Comparison of ENCODE assay signal across 8 cellular contexts in genomic region chr11:63738720-63739360, GRCh38. TPM values are rescaled to one million over a fixed set of nuclear protein-coding genes. Genes with fewer than 3 reads are reported as not detected.
DNase-seq lines count a peak whose midpoint lies in the region; ATAC-seq and TF ChIP-seq lines count a peak whose summit lies in the region.

No MANE protein-coding gene starts in this region.

- intact Hi-C loops in activated T-helper 2 cell treated with anti-CD3 and anti-CD28 coated beads, Interferon-gamma antibody, Interleukin-2, Interleukin-4, amounts not matched to agents 10 μg/mL and 5 μg/mL and 100 μg/mL, durations not matched to agents 14 hours and 24 hours and 36 hours (cut with micrococcal nuclease) = loop anchor here (2.0 kb wide), 1 partner anchor 260 kb away; no protein-coding TSS in a partner anchor
- intact Hi-C loops in posterior vena cava (cut with DNase I) (no loop called here), uterus (cut with DNase I; ENCODE audit: low total_unique reads) (no loop called here)

- H3K27me3 ChIP-seq in uterus = no peaks in the 10 kb centered on the region

- H3K36me3 ChIP-seq in uterus = no peaks in the 10 kb centered on the region

- no peaks in the 10 kb centered on the region for H3K27me3 Mint-ChIP-seq in activated T-helper 2 cell treated with anti-CD3 and anti-CD28 coated beads, Interferon-gamma antibody, Interleukin-2, Interleukin-4, amounts not matched to agents 10 μg/mL and 5 μg/mL and 100 μg/mL, durations not matched to agents 14 hours and 24 hours and 36 hours (ENCODE audit: low read depth)

- no peaks in the 10 kb centered on the region for H3K9me3 Mint-ChIP-seq in activated T-helper 2 cell treated with anti-CD3 and anti-CD28 coated beads, Interferon-gamma antibody, Interleukin-2, Interleukin-4, amounts not matched to agents 10 μg/mL and 5 μg/mL and 100 μg/mL, durations not matched to agents 14 hours and 24 hours and 36 hours

- no peaks in the 10 kb centered on the region for H3K36me3 Mint-ChIP-seq in activated T-helper 2 cell treated with anti-CD3 and anti-CD28 coated beads, Interferon-gamma antibody, Interleukin-2, Interleukin-4, amounts not matched to agents 10 μg/mL and 5 μg/mL and 100 μg/mL, durations not matched to agents 14 hours and 24 hours and 36 hours (ENCODE audit: low read depth)

- CTCF ChIA-PET in RWPE1 (lab: Yijun Ruan, JAX) = interaction anchor here (0.6 to 1.2 kb wide), 12 partner anchors 12 to 637 kb away, joined by 3 to 7 read pairs (median 4); no protein-coding TSS in a partner anchor

- POLR2A ChIA-PET in RWPE1 (lab: Yijun Ruan, JAX; ENCODE audit: low non-redundant PET) = no interaction called here

- H3K27ac Mint-ChIP-seq in activated T-helper 2 cell treated with anti-CD3 and anti-CD28 coated beads, Interferon-gamma antibody, Interleukin-2, Interleukin-4, amounts not matched to agents 10 μg/mL and 5 μg/mL and 100 μg/mL, durations not matched to agents 14 hours and 24 hours and 36 hours = no peak overlapping the region

- H3K4me1 ChIP-seq in uterus = no peaks in the 10 kb centered on the region

- DNase-seq in DMS114 treated with DMSO at 0.1 percent for 48 hours (lab: John Stamatoyannopoulos, UW; ENCODE audit: unreplicated experiment) (peak; percentile 70), LHCN-M2 (ENCODE audit: low read depth) (peak; percentile 69), RWPE1 (ENCODE audit: low spot score) (peak; percentile 60), foreskin melanocyte (peak; percentile 60), posterior vena cava (ENCODE audit: low spot score) (peak; percentile 86), uterus (peak; percentile 68 to 80)
- DNase-seq in activated T-helper 2 cell treated with anti-CD3 and anti-CD28 coated beads, Interferon-gamma antibody, Interleukin-2, Interleukin-4, amounts not matched to agents 10 μg/mL and 5 μg/mL and 100 μg/mL, durations not matched to agents 14 hours and 24 hours and 36 hours (ENCODE audit: low spot score) = peak; percentile 38

- no peak overlapping the region for H3K4me3 ChIP-seq in uterus

- ATAC-seq in HG03097 (IDR thresholded peaks at IDR 0.05; ENCODE audit: low FRiP score, unreplicated experiment) = no peak

- H3K4me1 Mint-ChIP-seq in activated T-helper 2 cell treated with anti-CD3 and anti-CD28 coated beads, Interferon-gamma antibody, Interleukin-2, Interleukin-4, amounts not matched to agents 10 μg/mL and 5 μg/mL and 100 μg/mL, durations not matched to agents 14 hours and 24 hours and 36 hours (ENCODE audit: low read depth) = peaks cover 2% of the 10 kb centered on the region

- no peak for TF ChIP-seq POLR2A in uterus (IDR thresholded peaks at IDR 0.05)

- no peak overlapping the region for H3K4me3 Mint-ChIP-seq in activated T-helper 2 cell treated with anti-CD3 and anti-CD28 coated beads, Interferon-gamma antibody, Interleukin-2, Interleukin-4, amounts not matched to agents 10 μg/mL and 5 μg/mL and 100 μg/mL, durations not matched to agents 14 hours and 24 hours and 36 hours (ENCODE audit: low read depth)

- H3K9me3 ChIP-seq in uterus = no peaks in the 10 kb centered on the region

- no peak overlapping the region; the same call in 1 of the 2 replicates for H3K27ac ChIP-seq in RWPE1
- H3K27ac ChIP-seq in uterus = peak overlapping the region; percentile 46

- TF ChIP-seq CTCF in RWPE1 (conservative IDR thresholded peaks at IDR 0.05; ENCODE audit: low read depth) (peak; percentile 94), uterus (IDR thresholded peaks at IDR 0.05) (peak; percentile 79 to 98 (median 88))

RNA-seq across cellular contexts. Expression of gene ZFTA, which starts 29.7 kb away (rescaled TPM):
- total RNA-seq in LHCN-M2 (2014; rRNA removed) (23.3 and 24.8 TPM in 2 replicates), posterior vena cava (10 to 100 TPM; 13.0 to 21.8 TPM), uterus (10 to 100 TPM; 19.7 to 61.5 (median 48.4) TPM)
- polyA plus RNA-seq in LHCN-M2 (2012) = 6.8 TPM
- total RNA-seq in activated T-helper 2 cell treated with anti-CD3 and anti-CD28 coated beads, Interferon-gamma antibody, Interleukin-2, Interleukin-4, amounts not matched to agents 10 μg/mL and 5 μg/mL and 100 μg/mL, durations not matched to agents 14 hours and 24 hours and 36 hours = 7.0 and 8.9 TPM in 2 replicates

RNA-seq across cellular contexts. Expression of gene RTN3, which starts 57.5 kb away (rescaled TPM):
- total RNA-seq in LHCN-M2 (2014; rRNA removed) = 50.7 and 64.1 TPM in 2 replicates
- polyA plus RNA-seq in LHCN-M2 (2012) = 54.1 TPM
- total RNA-seq in activated T-helper 2 cell treated with anti-CD3 and anti-CD28 coated beads, Interferon-gamma antibody, Interleukin-2, Interleukin-4, amounts not matched to agents 10 μg/mL and 5 μg/mL and 100 μg/mL, durations not matched to agents 14 hours and 24 hours and 36 hours = 61.1 and 64.1 TPM in 2 replicates
- total RNA-seq in posterior vena cava = 10 to 100 TPM; 80.3 to 88.4 TPM
- total RNA-seq in uterus = 10 to 100 TPM; 52.5 to 86.8 (median 63.9) TPM
